Comparison of ENCODE assay signal across 28 cellular contexts in the genomic region with DNA sequence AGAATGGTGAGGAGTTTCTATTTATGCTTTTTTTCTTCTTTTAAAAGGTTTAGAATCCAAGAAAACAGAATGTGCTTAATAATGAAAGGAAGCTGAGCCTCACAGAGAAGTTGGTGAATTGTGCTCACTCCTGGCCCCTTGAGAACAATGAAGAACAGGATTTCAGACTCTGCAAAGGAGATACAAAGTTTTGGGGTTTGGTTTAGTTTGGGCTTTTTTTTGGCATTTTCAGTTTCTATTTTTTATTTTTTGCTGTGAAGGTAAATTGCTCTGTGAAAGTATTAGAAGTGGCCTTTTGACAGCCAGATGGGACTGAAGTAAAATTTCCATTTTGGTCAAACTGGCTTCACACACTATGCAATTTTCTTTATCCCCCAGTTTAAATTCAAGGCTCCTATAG.
"Had no signal": no experiment of that assay in that cellular context is flagged by ENCODE, and none has a peak within 500 bp of the region (broad histone marks: within the 10 kb centered on the region; RNA-seq: fewer than 3 reads in every experiment).

No MANE protein-coding gene starts in this region.

- H3K36me3 Mint-ChIP-seq: stimulated activated effector memory CD8-positive, alpha-beta T cell treated with anti-CD3 and anti-CD28 coated beads, Interleukin-12 subunit alpha, Interleukin-12 subunit beta, amount 100 ng/mL, for 72 hours; stimulated activated memory B cell treated with anti-CD40 and anti-IgM and Interleukin-4, amounts not matched to agents 10 μg/mL and 1 μg/mL and 100 μg/mL, for 72 hours; stimulated activated naive B cell treated with anti-CD40 and anti-IgM and Interleukin-4, amounts not matched to agents 10 μg/mL and 1 μg/mL and 100 μg/mL, for 72 hours; type B pancreatic cell had no signal

- H3K27ac ChIP-seq: stomach, suprapubic skin, testis, thoracic aorta, thyroid gland, tibial artery, tibial nerve, transverse colon, upper lobe of left lung, upper lobe of right lung, uterus, vagina had no signal

- H3K4me3 ChIP-seq: stomach, suprapubic skin, testis, thoracic aorta, thyroid gland, tibial artery, tibial nerve, transverse colon, upper lobe of left lung, upper lobe of right lung, uterus, vagina had no signal

- ATAC-seq: stimulated activated effector memory CD8-positive, alpha-beta T cell treated with anti-CD3 and anti-CD28 coated beads, Interleukin-12 subunit alpha, Interleukin-12 subunit beta, amount 100 ng/mL, for 72 hours; stimulated activated memory B cell treated with anti-CD40 and anti-IgM and Interleukin-4, amounts not matched to agents 10 μg/mL and 1 μg/mL and 100 μg/mL, for 72 hours; stimulated activated naive B cell treated with anti-CD40 and anti-IgM and Interleukin-4, amounts not matched to agents 10 μg/mL and 1 μg/mL and 100 μg/mL, for 72 hours; stimulated activated naive CD8-positive, alpha-beta T cell treated with anti-CD3 and anti-CD28 coated beads, Interleukin-15, amount 100 ng/mL, for 72 hours; stimulated activated naive CD8-positive, alpha-beta T cell treated with anti-CD3 and anti-CD28 coated beads, Interleukin-15, Interleukin-2, amounts not matched to agents 100 U/mL and 50 U/mL, for 24 hours; upper lobe of right lung had no signal

- H3K27me3 Mint-ChIP-seq: stimulated activated memory B cell treated with anti-CD40 and anti-IgM and Interleukin-4, amounts not matched to agents 10 μg/mL and 1 μg/mL and 100 μg/mL, for 72 hours had no signal

- H3K9me3 Mint-ChIP-seq: stimulated activated naive B cell treated with anti-CD40 and anti-IgM and Interleukin-4, amounts not matched to agents 10 μg/mL and 1 μg/mL and 100 μg/mL, for 72 hours; stimulated activated naive CD8-positive, alpha-beta T cell treated with anti-CD3 and anti-CD28 coated beads, Interleukin-15, Interleukin-2, amounts not matched to agents 100 ng/mL and 50 ng/mL, for 24 hours; type B pancreatic cell had no signal

- H3K27ac Mint-ChIP-seq: stimulated activated effector memory CD8-positive, alpha-beta T cell treated with anti-CD3 and anti-CD28 coated beads, Interleukin-12 subunit alpha, Interleukin-12 subunit beta, amount 100 ng/mL, for 72 hours; stimulated activated memory B cell treated with anti-CD40 and anti-IgM and Interleukin-4, amounts not matched to agents 10 μg/mL and 1 μg/mL and 100 μg/mL, for 72 hours; stimulated activated naive B cell treated with anti-CD40 and anti-IgM and Interleukin-4, amounts not matched to agents 10 μg/mL and 1 μg/mL and 100 μg/mL, for 72 hours; stimulated activated naive CD8-positive, alpha-beta T cell treated with anti-CD3 and anti-CD28 coated beads, Interleukin-15, amount 100 ng/mL, for 72 hours; stimulated activated naive CD8-positive, alpha-beta T cell treated with anti-CD3 and anti-CD28 coated beads, Interleukin-15, Interleukin-2, amounts not matched to agents 100 ng/mL and 50 ng/mL, for 24 hours; type B pancreatic cell had no signal

- H3K4me3 Mint-ChIP-seq: stimulated activated effector memory CD8-positive, alpha-beta T cell treated with anti-CD3 and anti-CD28 coated beads, Interleukin-12 subunit alpha, Interleukin-12 subunit beta, amount 100 ng/mL, for 72 hours; stimulated activated memory B cell treated with anti-CD40 and anti-IgM and Interleukin-4, amounts not matched to agents 10 μg/mL and 1 μg/mL and 100 μg/mL, for 72 hours; stimulated activated naive B cell treated with anti-CD40 and anti-IgM and Interleukin-4, amounts not matched to agents 10 μg/mL and 1 μg/mL and 100 μg/mL, for 72 hours; stimulated activated naive CD8-positive, alpha-beta T cell treated with anti-CD3 and anti-CD28 coated beads, Interleukin-15, amount 100 ng/mL, for 72 hours; stimulated activated naive CD8-positive, alpha-beta T cell treated with anti-CD3 and anti-CD28 coated beads, Interleukin-15, Interleukin-2, amounts not matched to agents 100 ng/mL and 50 ng/mL, for 24 hours; type B pancreatic cell had no signal

- H3K4me1 ChIP-seq: stomach, suprapubic skin, testis, thyroid gland, tibial artery, tibial nerve, transverse colon, upper lobe of left lung, upper lobe of right lung, uterus, vagina had no signal

- H3K9me3 ChIP-seq: stomach, suprapubic skin, testis, thoracic aorta, thyroid gland, tibial artery, tibial nerve, transverse colon, upper lobe of left lung, upper lobe of right lung, uterus, vagina had no signal

- H3K4me1 Mint-ChIP-seq: stimulated activated memory B cell treated with anti-CD40 and anti-IgM and Interleukin-4, amounts not matched to agents 10 μg/mL and 1 μg/mL and 100 μg/mL, for 72 hours; stimulated activated naive B cell treated with anti-CD40 and anti-IgM and Interleukin-4, amounts not matched to agents 10 μg/mL and 1 μg/mL and 100 μg/mL, for 72 hours had no signal

- DNase-seq: stimulated activated CD4-positive, alpha-beta T cell treated with anti-CD3 and anti-CD28 coated beads, Interleukin-2, amount 100 ng/mL, for 48 hours; stimulated activated CD4-positive, alpha-beta T cell treated with anti-CD3 and anti-CD28 coated beads, Interleukin-4, amount 100 ng/mL, for 1 hour; stimulated activated CD4-positive, alpha-beta T cell treated with anti-CD3 and anti-CD28 coated beads, Interleukin-4, amount 100 ng/mL, for 24 hours; stimulated activated CD4-positive, alpha-beta T cell treated with anti-CD3 and anti-CD28 coated beads, Interleukin-4, amount 100 ng/mL, for 4 hours; stimulated activated CD8-positive, alpha-beta memory T cell treated with anti-CD3 and anti-CD28 coated beads, Interleukin-4, amount 100 ng/mL, for 48 hours; stimulated activated naive B cell treated with anti-CD40 and anti-IgM and Interleukin-4, amounts not matched to agents 10 μg/mL and 1 μg/mL and 100 μg/mL, for 72 hours; stimulated activated naive CD4-positive, alpha-beta T cell; stimulated activated naive CD4-positive, alpha-beta T cell treated with Interleukin-2 at 50 U/mL for 16 hours; stimulated activated naive CD8-positive, alpha-beta T cell treated with anti-CD3 and anti-CD28 coated beads, Interleukin-15, amount 100 ng/mL, for 72 hours; stimulated activated naive CD8-positive, alpha-beta T cell treated with anti-CD3 and anti-CD28 coated beads, Interleukin-15, Interleukin-2, amounts not matched to agents 100 U/mL and 50 U/mL, for 24 hours; stomach; substantia nigra; testis; thyroid gland; tibial artery; transverse colon; trophoblast cell; upper lobe of left lung; upper lobe of right lung; uterus had no signal

- H3K27me3 ChIP-seq: stomach, suprapubic skin, testis, thyroid gland, tibial artery, tibial nerve, transverse colon, upper lobe of left lung, upper lobe of right lung, uterus, vagina had no signal

- H3K36me3 ChIP-seq: stomach, suprapubic skin, thoracic aorta, thyroid gland, tibial artery, tibial nerve, transverse colon, upper lobe of left lung, upper lobe of right lung, uterus, vagina had no signal
